In the genomic region with DNA sequence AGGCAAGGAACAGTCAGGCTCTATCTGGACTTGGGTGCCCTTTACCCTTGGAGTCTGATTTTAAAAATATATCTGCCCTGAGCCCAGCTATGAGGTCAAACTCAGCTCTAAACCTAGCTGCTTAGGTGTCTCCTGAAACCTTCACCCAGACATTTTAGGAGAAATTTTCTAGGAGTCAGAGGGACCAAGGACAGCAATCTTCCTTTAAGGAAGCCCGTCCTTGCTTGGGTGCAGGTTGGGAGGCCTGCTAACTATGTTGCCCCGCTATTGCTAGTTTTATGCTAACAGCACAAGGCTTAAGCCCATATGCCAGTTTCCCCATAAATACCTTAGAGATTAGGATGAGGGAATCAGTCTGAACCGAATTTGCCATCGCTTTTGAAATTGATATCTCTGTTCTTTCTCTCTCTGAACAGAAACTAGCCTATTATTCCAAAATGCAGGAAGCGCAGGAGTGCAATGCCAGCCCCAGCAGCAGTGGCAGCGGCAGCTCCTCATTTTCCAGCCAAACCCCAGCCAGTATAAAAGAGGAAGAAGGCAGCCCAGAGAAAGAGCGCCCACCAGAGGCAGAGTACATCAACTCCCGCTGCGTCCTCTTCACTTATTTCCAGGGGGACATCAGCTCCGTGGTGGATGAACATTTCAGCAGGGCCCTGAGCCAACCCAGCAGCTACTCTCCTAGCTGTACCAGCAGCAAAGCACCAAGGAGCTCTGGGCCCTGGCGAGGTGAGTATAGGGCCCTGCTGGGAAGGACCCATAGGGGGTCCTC, we compare ENCODE assay signal across 14 cellular contexts. TPM values are rescaled to one million over a fixed set of nuclear protein-coding genes. Genes with fewer than 3 reads are reported as not detected.
A peak's percentile ranks its signal among the peaks of the same experiment; 100 is the strongest.
DNase-seq lines count a peak whose midpoint lies in the region; ATAC-seq and TF ChIP-seq lines count a peak whose summit lies in the region.
"Had no signal": no experiment of that assay in that cellular context is flagged by ENCODE, and none has a peak within 500 bp of the region (broad histone marks: within the 10 kb centered on the region; RNA-seq: fewer than 3 reads in every experiment).

No MANE protein-coding gene starts in this region.

- TF ChIP-seq CTCF in GM06990 (IDR thresholded peaks at IDR 0.05; ENCODE audit: insufficient read depth, low read length, poor library complexity, severe bottlenecking) (peak; percentile 19), astrocyte of the spinal cord (IDR thresholded peaks at IDR 0.05; ENCODE audit: low read depth, low read length) (peak; percentile 21), neural crest cell (conservative IDR thresholded peaks at IDR 0.05) (peak; percentile 30), stomach (IDR thresholded peaks at IDR 0.05) (no peak)

- in situ Hi-C loops in astrocyte of the spinal cord (cut with HindIII; ENCODE audit: low sequenced_read_pairs) = no loop called here

- peaks cover 30 to 44% (median 35%) of the 10 kb centered on the region in 4 donors for H3K4me1 ChIP-seq in stomach

- no peak for TF ChIP-seq POLR2A in stomach (IDR thresholded peaks at IDR 0.05)

- CTCF ChIA-PET in HEK293T (lab: Yijun Ruan, JAX) = interaction anchor here (0.5 to 1.4 kb wide), 10 partner anchors 9 to 1622 kb away, joined by 3 to 5 read pairs (median 4); no protein-coding TSS in a partner anchor

- H3K36me3 ChIP-seq in GM06990 (ENCODE audit: control insufficient read depth, insufficient read depth, low read length) = no peaks in the 10 kb centered on the region
- no peaks in the 10 kb centered on the region for H3K36me3 ChIP-seq in stomach
- H3K36me3 ChIP-seq: breast epithelium had no signal

- no peak overlapping the region for H3K27ac ChIP-seq in stomach
- H3K27ac ChIP-seq: breast epithelium had no signal

- peaks cover 97% of the 10 kb centered on the region for H3K27me3 Mint-ChIP-seq in neural crest cell (ENCODE audit: low read depth)

- H3K36me3 Mint-ChIP-seq in neural crest cell (ENCODE audit: low read depth) = no peaks in the 10 kb centered on the region

- intact Hi-C loops in stomach (cut with DNase I; ENCODE audit: low total_unique reads) (no loop called here), posterior cingulate gyrus (cut with DNase I) (no loop called here)

- H3K27me3 ChIP-seq in GM06990 (replicated peaks; ENCODE audit: control insufficient read depth, insufficient read depth, low read length) = peaks cover 9% of the 10 kb centered on the region
- peaks cover 24 to 100% (median 88%) of the 10 kb centered on the region in 3 donors for H3K27me3 ChIP-seq in stomach

- H3K4me3 ChIP-seq in GM06990 (replicated peaks; ENCODE audit: low read depth, low read length) (no peak overlapping the region), astrocyte of the spinal cord (ENCODE audit: low read depth, low read length) (no peak overlapping the region), stomach (no peak overlapping the region)
- H3K4me3 ChIP-seq: breast epithelium, smooth muscle cell had no signal

- no peak for TF ChIP-seq EP300 in stomach (IDR thresholded peaks at IDR 0.05)

- H3K4me3 Mint-ChIP-seq in neural crest cell = peak overlapping the region; percentile 46

- peaks cover 0 to 7% (median 0%) of the 10 kb centered on the region in 4 donors for H3K9me3 ChIP-seq in stomach
- H3K9me3 ChIP-seq: breast epithelium had no signal

- H3K27ac Mint-ChIP-seq in neural crest cell (ENCODE audit: unreplicated experiment) = no peak overlapping the region

- 10 to 16% (median 15%) methylated on average over 10 to 11 of the region's 11 CpGs for WGBS in stomach, 5 donors

- no peaks in the 10 kb centered on the region for H3K9me3 Mint-ChIP-seq in neural crest cell

- no peak for ATAC-seq in HG02840 (IDR thresholded peaks at IDR 0.05; ENCODE audit: low FRiP score, unreplicated experiment)
- no peak for ATAC-seq in GM19395 (IDR thresholded peaks at IDR 0.05; ENCODE audit: unreplicated experiment)

- POLR2A ChIA-PET in HEK293T (lab: Yijun Ruan, JAX) = no interaction called here

- peaks cover 9% of the 10 kb centered on the region for H3K4me1 Mint-ChIP-seq in neural crest cell

- DNase-seq in GM06990 (ENCODE audit: extremely low read depth, insufficient read length) (no peak), HEK293T (ENCODE audit: extremely low spot score) (peak; percentile 57), astrocyte of the spinal cord (ENCODE audit: low read depth, low spot score) (no peak), neural crest cell (ENCODE audit: low read depth, low spot score) (no peak), stomach (no peak), posterior cingulate gyrus (no peak)
- DNase-seq: effector CD4-positive, alpha-beta T cell; NCI-H1105; NCI-H345; occipital lobe had no signal

TF ChIP-seq in HEK293T, 16 proteins besides CTCF, POLR2A, EP300 and RAD21:
- TF ChIP-seq L3MBTL2 (conservative IDR thresholded peaks at IDR 0.05) = no peak
- TF ChIP-seq, protein P1, sequence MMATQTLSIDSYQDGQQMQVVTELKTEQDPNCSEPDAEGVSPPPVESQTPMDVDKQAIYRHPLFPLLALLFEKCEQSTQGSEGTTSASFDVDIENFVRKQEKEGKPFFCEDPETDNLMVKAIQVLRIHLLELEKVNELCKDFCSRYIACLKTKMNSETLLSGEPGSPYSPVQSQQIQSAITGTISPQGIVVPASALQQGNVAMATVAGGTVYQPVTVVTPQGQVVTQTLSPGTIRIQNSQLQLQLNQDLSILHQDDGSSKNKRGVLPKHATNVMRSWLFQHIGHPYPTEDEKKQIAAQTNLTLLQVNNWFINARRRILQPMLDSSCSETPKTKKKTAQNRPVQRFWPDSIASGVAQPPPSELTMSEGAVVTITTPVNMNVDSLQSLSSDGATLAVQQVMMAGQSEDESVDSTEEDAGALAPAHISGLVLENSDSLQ (IDR thresholded peaks at IDR 0.05) = no peak
- no peak for TF ChIP-seq ELF4 (IDR thresholded peaks at IDR 0.05)
- no peak for TF ChIP-seq TARDBP (IDR thresholded peaks at IDR 0.05)
- no peak for TF ChIP-seq ARNT (IDR thresholded peaks at IDR 0.05)
- TF ChIP-seq FOXK2 (IDR thresholded peaks at IDR 0.05) = no peak
- TF ChIP-seq CTBP1 (IDR thresholded peaks at IDR 0.05; ENCODE audit: borderline replicate concordance) = no peak
- no peak for TF ChIP-seq FOXM1 (IDR thresholded peaks at IDR 0.05; ENCODE audit: borderline replicate concordance)
- TF ChIP-seq NFRKB (IDR thresholded peaks at IDR 0.05) = no peak
- no peak for TF ChIP-seq HDGF (IDR thresholded peaks at IDR 0.05; ENCODE audit: borderline replicate concordance)
- no peak for TF ChIP-seq LEF1 (IDR thresholded peaks at IDR 0.05; ENCODE audit: borderline replicate concordance)
- no peak for TF ChIP-seq ZNF384 (IDR thresholded peaks at IDR 0.05)
- no peak for TF ChIP-seq SP1 (IDR thresholded peaks at IDR 0.05)
- no peak for TF ChIP-seq SUZ12 (IDR thresholded peaks at IDR 0.05)
- no peak for TF ChIP-seq FOXA1 (IDR thresholded peaks at IDR 0.05)
- no peak for TF ChIP-seq BHLHE40 (IDR thresholded peaks at IDR 0.05; ENCODE audit: borderline replicate concordance)

RNA-seq across cellular contexts. Expression of gene VGLL2, which starts 2.6 kb away (rescaled TPM):
- total RNA-seq in neural crest cell = 0.16 and 0.25 TPM in 2 replicates
- total RNA-seq in stomach = 1 to 10 TPM in 1 of 5 donors, not detected in 4; 1.2 TPM
- polyA plus RNA-seq in stomach = not detected
- total RNA-seq: breast epithelium, occipital lobe, smooth muscle cell had no signal
- polyA plus RNA-seq: smooth muscle cell had no signal

Comparison
In these comparisons a context has a peak if more than half of its experiments do, and no peak if none do; other contexts are left out.
1. CTCF ChIP-seq: peak in GM06990 (single experiment), astrocyte of the spinal cord (single experiment) and neural crest cell (single experiment); none in stomach (0 of 7).